In the genomic region with DNA sequence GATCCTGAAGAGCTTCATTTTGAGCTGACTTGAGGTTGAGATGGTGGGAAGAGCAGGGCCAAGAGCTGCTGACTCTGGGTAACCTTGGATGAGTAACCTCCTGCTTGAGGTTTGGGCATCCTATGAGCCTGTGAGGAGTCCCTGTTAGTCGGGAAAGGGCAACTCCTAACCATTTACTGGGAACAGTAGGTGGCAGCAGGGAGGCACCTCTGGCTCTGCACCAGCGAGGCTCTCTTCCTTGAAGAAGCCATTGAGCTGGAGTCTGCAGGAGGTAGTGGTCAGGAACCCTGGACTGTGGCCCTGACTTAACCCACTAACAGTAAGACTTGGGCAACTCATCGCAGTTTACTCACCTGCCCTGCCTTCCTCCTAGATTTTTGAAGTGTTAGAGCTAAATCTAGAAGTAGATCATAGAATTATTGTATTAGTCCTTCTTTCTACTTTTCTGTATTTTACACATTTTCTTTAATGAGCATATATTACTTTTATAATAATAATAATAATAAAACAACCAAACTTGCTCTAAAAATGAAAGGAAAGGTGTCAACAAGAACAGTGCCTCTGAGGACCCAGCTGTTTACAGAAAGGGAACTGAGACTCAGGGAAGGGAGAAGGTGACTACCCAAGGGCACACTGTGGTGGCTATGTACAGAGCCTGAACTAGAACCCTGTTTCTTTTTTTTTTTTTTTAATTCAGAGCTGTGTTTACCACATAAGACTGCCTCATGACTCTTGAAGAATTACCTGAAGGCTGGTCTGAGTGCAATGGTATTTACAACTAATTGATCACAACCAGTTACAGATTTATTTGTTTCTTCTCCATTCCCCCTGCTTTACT, we compare ENCODE assay signal across 8 cellular contexts. TPM values are rescaled to one million over a fixed set of nuclear protein-coding genes. Genes with fewer than 3 reads are reported as not detected.
DNase-seq lines count a peak whose midpoint lies in the region; ATAC-seq and TF ChIP-seq lines count a peak whose summit lies in the region.

No MANE protein-coding gene starts in this region.

- no peak overlapping the region for H3K4ac ChIP-seq in trophoblast cell (ENCODE audit: low read depth, low read length)

- no peak overlapping the region for H3K4me3 ChIP-seq in SJCRH30
- H3K4me3 ChIP-seq in trophoblast cell (ENCODE audit: low read depth, low read length), result no peak overlapping the region
- H3K4me3 ChIP-seq in upper lobe of right lung, result no peak overlapping the region

- no peak overlapping the region for H3K4me2 ChIP-seq in trophoblast cell (ENCODE audit: low read length)

- H3K14ac ChIP-seq in trophoblast cell (ENCODE audit: low read length), result no peak overlapping the region

- no peak overlapping the region for H4K8ac ChIP-seq in trophoblast cell (ENCODE audit: low read depth, low read length)

- H3K27me3 Mint-ChIP-seq in activated naive CD4-positive, alpha-beta T cell treated with anti-CD3 and anti-CD28 coated beads for 36 hours (ENCODE audit: low read depth), result no peaks in the 10 kb centered on the region
- H3K27me3 Mint-ChIP-seq in glutamatergic neuron (ENCODE audit: unreplicated experiment), result no peaks in the 10 kb centered on the region

- H3K36me3 Mint-ChIP-seq in activated naive CD4-positive, alpha-beta T cell treated with anti-CD3 and anti-CD28 coated beads for 36 hours (ENCODE audit: low read depth), result no peaks in the 10 kb centered on the region
- H3K36me3 Mint-ChIP-seq in glutamatergic neuron (ENCODE audit: unreplicated experiment), result no peaks in the 10 kb centered on the region

- ATAC-seq in GM21529 (IDR thresholded peaks at IDR 0.05; ENCODE audit: unreplicated experiment) (peak; percentile 74), upper lobe of right lung (peak; percentile 98)

- no peak overlapping the region for H3K4me3 Mint-ChIP-seq in activated naive CD4-positive, alpha-beta T cell treated with anti-CD3 and anti-CD28 coated beads for 36 hours
- H3K4me3 Mint-ChIP-seq in glutamatergic neuron (ENCODE audit: unreplicated experiment), result no peak overlapping the region

- no peak overlapping the region for H3K27ac Mint-ChIP-seq in activated naive CD4-positive, alpha-beta T cell treated with anti-CD3 and anti-CD28 coated beads for 36 hours
- no peak overlapping the region for H3K27ac Mint-ChIP-seq in glutamatergic neuron (ENCODE audit: unreplicated experiment)

- H3K9me3 Mint-ChIP-seq in activated naive CD4-positive, alpha-beta T cell treated with anti-CD3 and anti-CD28 coated beads for 36 hours, result no peaks in the 10 kb centered on the region
- H3K9me3 Mint-ChIP-seq in glutamatergic neuron (ENCODE audit: unreplicated experiment), result no peaks in the 10 kb centered on the region

- no peak overlapping the region for H2BK120ac ChIP-seq in trophoblast cell (ENCODE audit: insufficient read depth, low read length, poor library complexity)

- H3K4me1 ChIP-seq in SJCRH30 (no peaks in the 10 kb centered on the region), trophoblast cell (ENCODE audit: control insufficient read depth in 1 of 2, insufficient read depth in 2 of 2, low read length in 2 of 2) (no peaks in the 10 kb centered on the region), upper lobe of right lung (no peaks in the 10 kb centered on the region)

- TF ChIP-seq CTCF in glutamatergic neuron (IDR thresholded peaks at IDR 0.05; ENCODE audit: partially characterized antibody, unreplicated experiment) (peak; percentile 50), upper lobe of right lung (IDR thresholded peaks at IDR 0.05) (peak; percentile 70)

- no peak overlapping the region for H3K23ac ChIP-seq in trophoblast cell (ENCODE audit: low read length)

- no peaks in the 10 kb centered on the region for H3K9me3 ChIP-seq in SJCRH30 (replicated peaks)
- H3K9me3 ChIP-seq in trophoblast cell (ENCODE audit: insufficient read depth, low read depth, low read length), result no peaks in the 10 kb centered on the region
- no peaks in the 10 kb centered on the region for H3K9me3 ChIP-seq in upper lobe of right lung

- intact Hi-C loops in activated naive CD4-positive, alpha-beta T cell treated with anti-CD3 and anti-CD28 coated beads for 36 hours (cut with micrococcal nuclease), result loop anchor here (1.0 to 2.0 kb wide), 5 partner anchors 34 to 194 kb away; no protein-coding TSS in a partner anchor
- intact Hi-C loops in upper lobe of right lung (cut with DNase I), result no loop called here

- DNase-seq in DMS153 (lab: John Stamatoyannopoulos, UW) (peak; percentile 14), LHCN-M2 (ENCODE audit: low read depth) (peak; percentile 84), SJCRH30 (peak; percentile 69 to 86), glutamatergic neuron (peak; percentile 72), trophoblast cell (peak; percentile 86 to 94), upper lobe of right lung (peak; percentile 77)
- peak; percentile 83 for DNase-seq in activated naive CD4-positive, alpha-beta T cell treated with anti-CD3 and anti-CD28 coated beads for 36 hours

- peaks cover 6% of the 10 kb centered on the region for H3K4me1 Mint-ChIP-seq in activated naive CD4-positive, alpha-beta T cell treated with anti-CD3 and anti-CD28 coated beads for 36 hours (ENCODE audit: low read depth)
- H3K4me1 Mint-ChIP-seq in glutamatergic neuron (ENCODE audit: low read depth, unreplicated experiment), result no peaks in the 10 kb centered on the region

- H3K36me3 ChIP-seq in SJCRH30 (no peaks in the 10 kb centered on the region), trophoblast cell (ENCODE audit: control insufficient read depth in 1 of 2, insufficient read depth in 2 of 2, low read length in 2 of 2) (no peaks in the 10 kb centered on the region), upper lobe of right lung (no peaks in the 10 kb centered on the region)

- no peak overlapping the region for H4K91ac ChIP-seq in trophoblast cell (ENCODE audit: low read depth, low read length)

- no peak overlapping the region for H2BK12ac ChIP-seq in trophoblast cell (ENCODE audit: low read length)

- H3K27ac ChIP-seq in SJCRH30 (no peak overlapping the region), trophoblast cell (ENCODE audit: low read depth, low read length) (no peak overlapping the region), upper lobe of right lung (no peak overlapping the region)

- no CpG with 5 or more reads among the region's 3 CpGs for WGBS in trophoblast cell (ENCODE audit: extremely low coverage, insufficient coverage, insufficient read length)

- H3K9ac ChIP-seq in trophoblast cell (ENCODE audit: low read length), result no peak overlapping the region

- no peaks in the 10 kb centered on the region for H3K79me1 ChIP-seq in trophoblast cell (ENCODE audit: low read length)

- H2AK5ac ChIP-seq in trophoblast cell (ENCODE audit: low read length), result no peak overlapping the region

- H3K79me2 ChIP-seq in trophoblast cell (ENCODE audit: control insufficient read depth, insufficient read depth, low read length, poor library complexity), result no peaks in the 10 kb centered on the region

- no peak overlapping the region for H3K18ac ChIP-seq in trophoblast cell (ENCODE audit: low read length)

- H2AFZ ChIP-seq in trophoblast cell (ENCODE audit: insufficient read depth, low read length, poor library complexity), result no peak overlapping the region

- no peak overlapping the region for H4K12ac ChIP-seq in trophoblast cell (ENCODE audit: low read depth, low read length)

- H3K27me3 ChIP-seq in SJCRH30 (no peaks in the 10 kb centered on the region), trophoblast cell (ENCODE audit: insufficient read depth, low read length) (no peaks in the 10 kb centered on the region), upper lobe of right lung (no peaks in the 10 kb centered on the region)

- no peak overlapping the region for H2BK5ac ChIP-seq in trophoblast cell (ENCODE audit: low read depth, low read length, poor library complexity)

- CTCF ChIA-PET in activated naive CD4-positive, alpha-beta T cell treated with anti-CD3 and anti-CD28 coated beads for 36 hours (lab: Charles Lee), result interaction anchor here (0.6 to 3.6 kb wide), 32 partner anchors 9 to 370 kb away, joined by 3 to 36 read pairs (median 4); a partner anchor contains a TSS

RNA-seq across cellular contexts. Expression of a gene that starts 47.5 kb away (rescaled TPM):
- total RNA-seq in LHCN-M2 (2014; rRNA removed) (not detected in 2 replicates), glutamatergic neuron (ENCODE audit: unreplicated experiment) (0.64 TPM), upper lobe of right lung (2.3 TPM)
- 0.07 TPM for polyA plus RNA-seq in LHCN-M2 (2012)
- not detected in 2 replicates for total RNA-seq in SJCRH30 (2014; rRNA removed; shearing (Covaris generic))
- total RNA-seq in activated naive CD4-positive, alpha-beta T cell treated with anti-CD3 and anti-CD28 coated beads for 36 hours, result 10 to 100 TPM; 28.4 to 28.8 TPM
- 0.08 and 0.32 TPM in 2 replicates for polyA plus RNA-seq in trophoblast cell (2013)

RNA-seq across cellular contexts. Expression of a gene that starts 53.7 kb away (rescaled TPM):
- total RNA-seq in LHCN-M2 (2014; rRNA removed), result 11.0 and 14.6 TPM in 2 replicates
- 5.3 TPM for polyA plus RNA-seq in LHCN-M2 (2012)
- 19.8 and 21.2 TPM in 2 replicates for total RNA-seq in SJCRH30 (2014; rRNA removed; shearing (Covaris generic))
- 10 to 100 TPM; 17.0 to 19.3 TPM for total RNA-seq in activated naive CD4-positive, alpha-beta T cell treated with anti-CD3 and anti-CD28 coated beads for 36 hours
- 9.4 TPM for total RNA-seq in glutamatergic neuron (ENCODE audit: unreplicated experiment)
- polyA plus RNA-seq in trophoblast cell (2013), result 5.6 and 5.9 TPM in 2 replicates
- total RNA-seq in upper lobe of right lung, result 7.3 TPM

RNA-seq across cellular contexts. Expression of a gene that starts 58.1 kb away (rescaled TPM):
- total RNA-seq in LHCN-M2 (2014; rRNA removed) (135 and 141 TPM in 2 replicates), glutamatergic neuron (ENCODE audit: unreplicated experiment) (93.5 TPM), upper lobe of right lung (111 TPM)
- 155 TPM for polyA plus RNA-seq in LHCN-M2 (2012)
- 133 and 136 TPM in 2 replicates for total RNA-seq in SJCRH30 (2014; rRNA removed; shearing (Covaris generic))
- total RNA-seq in activated naive CD4-positive, alpha-beta T cell treated with anti-CD3 and anti-CD28 coated beads for 36 hours, result 100 to 1,000 TPM; 265 to 277 TPM
- polyA plus RNA-seq in trophoblast cell (2013), result 142 and 148 TPM in 2 replicates

Comparison
In these comparisons a context has a peak if more than half of its experiments do, and no peak if none do; other contexts are left out.
1. DNase-seq: peak in every context shown above with its lines; median percentile 90 in trophoblast cell; 84 in LHCN-M2; 83 in activated naive CD4-positive, alpha-beta T cell treated with anti-CD3 and anti-CD28 coated beads for 36 hours; 78 in SJCRH30; 77 in upper lobe of right lung; 72 in glutamatergic neuron; 14 in DMS153.